ENCODE assay signal across 17 cellular contexts in genomic region chr7:13982940-13983677, GRCh38. TPM values are rescaled to one million over a fixed set of nuclear protein-coding genes. Genes with fewer than 3 reads are reported as not detected.
DNase-seq lines count a peak whose midpoint lies in the region; ATAC-seq, FAIRE-seq and TF ChIP-seq lines count a peak whose summit lies in the region.
"Had no signal": no experiment of that assay in that cellular context is flagged by ENCODE, and none has a peak within 500 bp of the region (broad histone marks: within the 10 kb centered on the region; RNA-seq: fewer than 3 reads in every experiment).

No MANE protein-coding gene starts in this region.

- in situ Hi-C loops in G401 (cut with HindIII; ENCODE audit: low sequenced_read_pairs) = no loop called here
- in situ Hi-C loops in brain microvascular endothelial cell (cut with HindIII; ENCODE audit: low pct_ligation_motif_present, low sequenced_read_pairs) = no loop called here

- H3F3A ChIP-seq in OCI-LY1 (ENCODE audit: insufficient read depth, low read length) = no peaks in the 10 kb centered on the region

- no peak overlapping the region for H4K91ac ChIP-seq in H1 (replicated peaks; ENCODE audit: insufficient read length, low read length)

- H4K5ac ChIP-seq in H1 (ENCODE audit: insufficient read length, low read depth, low read length) = peak overlapping the region; percentile 91

- peaks cover 2% of the 10 kb centered on the region; the same call in 1 of the 2 replicates for H3K79me1 ChIP-seq in H1 (ENCODE audit: low read depth, low read length)

- H3K4ac ChIP-seq in H1 (replicated peaks; ENCODE audit: insufficient read length, low read depth, low read length) = no peak overlapping the region

- no peak overlapping the region for H2BK20ac ChIP-seq in H1 (ENCODE audit: low read length)

- CTCF ChIA-PET in H1 (lab: Charles Lee; ENCODE audit: partially characterized antibody) = no interaction called here

- no peaks in the 10 kb centered on the region for H3K9me3 Mint-ChIP-seq in mesothelial cell of epicardium
- H3K9me3 Mint-ChIP-seq: activated naive CD4-positive, alpha-beta T cell treated with anti-CD3 and anti-CD28 coated beads, Interleukin-2, amount 50 U/mL, for 72 hours; activated T-cell treated with anti-CD3 and anti-CD28 coated beads, Interleukin-2, amount 50 U/mL, for 4 hours; IgD-negative memory B cell had no signal

- ATAC-seq in omental fat pad (ENCODE audit: low FRiP score) (no peak), HG03045 (IDR thresholded peaks at IDR 0.05; ENCODE audit: unreplicated experiment) (no peak)
- ATAC-seq: activated naive CD4-positive, alpha-beta T cell treated with anti-CD3 and anti-CD28 coated beads, Interleukin-2, amount 50 U/mL, for 72 hours; activated T-cell treated with anti-CD3 and anti-CD28 coated beads, Interleukin-2, amount 50 U/mL, for 4 hours had no signal

- H4K20me1 ChIP-seq in OCI-LY1 (ENCODE audit: insufficient read depth, low read length) (no peaks in the 10 kb centered on the region), H1 (replicated peaks in 1 of 2; ENCODE audit: control insufficient read depth in 1 of 2, insufficient read depth in 2 of 2, low read length in 2 of 2) (no peaks in the 10 kb centered on the region)

- H2BK15ac ChIP-seq in H1 (ENCODE audit: low read length) = no peak overlapping the region

- no peak overlapping the region for H2BK120ac ChIP-seq in H1 (replicated peaks; ENCODE audit: low read depth, low read length)

- H3K4me3 ChIP-seq in OCI-LY1 (ENCODE audit: low read depth, low read length, poor library complexity, severe bottlenecking) (no peak overlapping the region), H1 (ENCODE audit: extremely low read depth in 1 of 4, insufficient read depth in 2 of 4, low read depth in 3 of 4, low read length in 4 of 4) (no peak overlapping the region; a peak in 1 of 8 replicates), brain microvascular endothelial cell (ENCODE audit: low read depth, low read length) (no peak overlapping the region), lower leg skin (ENCODE audit: low read depth, poor library complexity, severe bottlenecking) (no peak overlapping the region)
- H3K4me3 ChIP-seq: Peyer's patch, right atrium auricular region, vagina had no signal

- H3K79me2 ChIP-seq in OCI-LY1 (ENCODE audit: insufficient read depth, low read length) = no peaks in the 10 kb centered on the region
- peaks cover 0 to 97% of the 10 kb centered on the region in 2 experiments; a peak in 3 of 4 replicates for H3K79me2 ChIP-seq in H1 (ENCODE audit: control insufficient read depth in 1 of 2, insufficient read depth in 2 of 2, low read length in 2 of 2)

- no peak overlapping the region for H3K56ac ChIP-seq in H1 (replicated peaks; ENCODE audit: insufficient read length, low read depth, low read length)

- TF ChIP-seq EP300 in H1 (IDR thresholded peaks at IDR 0.05; ENCODE audit: borderline replicate concordance in 1 of 2, low read depth in 2 of 2, low read length in 2 of 2) = no peak

- H2AK5ac ChIP-seq in H1 (ENCODE audit: low read depth, low read length) = no peak overlapping the region

- WGBS in H1 (ENCODE audit: extremely low coverage in 1 of 2, insufficient coverage in 1 of 2, insufficient read length in 1 of 2, insufficient replicate concordance in 2 of 2, low coverage in 1 of 2, low lambda C conversion rate in 2 of 2, missing lambda C conversion rate in 1 of 2), 2 experiments = 83% methylated on average over 4 of the region's 4 CpGs; no CpG with 5 or more reads in 1 of the 2 experiments
- WGBS in lower leg skin, 2 donors = 78 to 82% methylated on average over 4 of the region's 4 CpGs

- POLR2A ChIA-PET in H1 (lab: Charles Lee; ENCODE audit: partially characterized antibody) = interaction anchor here (0.7 to 5.0 kb wide), 2 partner anchors 7 to 13 kb away, joined by 3 to 48 read pairs; partner anchors contain the start of gene ETV1

- no peaks in the 10 kb centered on the region for H3K36me3 Mint-ChIP-seq in mesothelial cell of epicardium
- H3K36me3 Mint-ChIP-seq: activated naive CD4-positive, alpha-beta T cell treated with anti-CD3 and anti-CD28 coated beads, Interleukin-2, amount 50 U/mL, for 72 hours had no signal

- H3K9ac ChIP-seq in OCI-LY1 (ENCODE audit: low read length) = peak overlapping the region; percentile 40
- no peak overlapping the region for H3K9ac ChIP-seq in H1 (replicated peaks in 1 of 4; ENCODE audit: extremely low read depth in 1 of 4, low read depth in 3 of 4, low read length in 3 of 4)

- H4K8ac ChIP-seq in H1 (ENCODE audit: extremely low read depth, insufficient read depth, low read length) = no peak overlapping the region

- H2BK12ac ChIP-seq in H1 (ENCODE audit: low read depth, low read length) = no peak overlapping the region

- H3K4me1 ChIP-seq in OCI-LY1 (ENCODE audit: insufficient read depth, low read length, severe bottlenecking) (peaks cover 76% of the 10 kb centered on the region), H1 (replicated peaks in 1 of 4; ENCODE audit: control insufficient read depth in 3 of 4, insufficient read depth in 4 of 4, low read length in 3 of 4) (peaks cover 0 to 20% (median 4%) of the 10 kb centered on the region in 4 experiments; a peak in 3 of 7 replicates)

- H3K27ac ChIP-seq in OCI-LY1 (ENCODE audit: low read depth, low read length, poor library complexity, severe bottlenecking) (peak overlapping the region; percentile 59), H1 (ENCODE audit: low read depth, low read length) (no peak overlapping the region), brain microvascular endothelial cell (no peak overlapping the region)
- H3K27ac ChIP-seq: Peyer's patch, right atrium auricular region, vagina had no signal

- H3K9me2 ChIP-seq in OCI-LY1 (ENCODE audit: low read depth, low read length) = no peaks in the 10 kb centered on the region

- TF ChIP-seq RAD21 in H1 (IDR thresholded peaks at IDR 0.05 in 1 of 2, conservative IDR thresholded peaks at IDR 0.05 in 1 of 2; ENCODE audit: low read depth in 2 of 2, low read length in 2 of 2) = no peak

- no peaks in the 10 kb centered on the region for H3K23me2 ChIP-seq in H1 (ENCODE audit: low read depth, low read length)

- H3K9me3 ChIP-seq in OCI-LY1 (ENCODE audit: low read length) = no peaks in the 10 kb centered on the region
- H3K9me3 ChIP-seq in H1 (ENCODE audit: insufficient read depth in 2 of 2, low read depth in 1 of 2, low read length in 1 of 2) = no peaks in the 10 kb centered on the region
- H3K9me3 ChIP-seq: Peyer's patch, right atrium auricular region, vagina had no signal

- peak; percentile 54 for DNase-seq in G401 (ENCODE audit: low spot score)
- DNase-seq in H1 (ENCODE audit: low read depth in 1 of 2, low spot score in 2 of 2) = no peak
- DNase-seq in mesothelial cell of epicardium (ENCODE audit: low spot score in 2 of 2, unreplicated experiment in 2 of 2) = no peak
- DNase-seq in brain microvascular endothelial cell = no peak
- no peak for DNase-seq in lower leg skin (ENCODE audit: low spot score in 2 of 2)
- DNase-seq in omental fat pad (ENCODE audit: low spot score) = no peak
- DNase-seq: activated T-cell treated with anti-CD3 and anti-CD28 coated beads, Interleukin-2, amount 50 U/mL, for 4 hours; dorsolateral prefrontal cortex; NCI-H524 treated with DMSO at 0.1 percent for 48 hours; Peyer's patch; SW 1271 had no signal

- TF ChIP-seq POLR2A in H1 (IDR thresholded peaks at IDR 0.05; ENCODE audit: control extremely low read depth in 1 of 2, low read depth in 2 of 2, low read length in 2 of 2) (no peak), lower leg skin (IDR thresholded peaks at IDR 0.05) (no peak)

- H3K4me1 Mint-ChIP-seq in mesothelial cell of epicardium = peaks cover 45% of the 10 kb centered on the region
- H3K4me1 Mint-ChIP-seq: IgD-negative memory B cell had no signal

- FAIRE-seq in H1 (lab: Jason Lieb, UNC) = peak; percentile 62

- no peak overlapping the region for H3K18ac ChIP-seq in H1 (ENCODE audit: extremely low read depth, low read length)

- H2AFZ ChIP-seq in OCI-LY1 (ENCODE audit: low read length) = peak overlapping the region; percentile 35
- no peak overlapping the region for H2AFZ ChIP-seq in H1 (ENCODE audit: low read length)

- intact Hi-C loops in lower leg skin (cut with DNase I; ENCODE audit: low total_unique reads) = no loop called here

- H3K27me3 ChIP-seq in OCI-LY1 (ENCODE audit: insufficient read depth, low read length) (no peaks in the 10 kb centered on the region), H1 (replicated peaks in 1 of 4; ENCODE audit: control insufficient read depth in 3 of 4, extremely low read depth in 1 of 4, insufficient read depth in 3 of 4, low read length in 3 of 4) (no peaks in the 10 kb centered on the region), brain microvascular endothelial cell (replicated peaks) (no peaks in the 10 kb centered on the region)
- H3K27me3 ChIP-seq: Peyer's patch, right atrium auricular region, vagina had no signal

- H3K4me2 ChIP-seq in OCI-LY1 (ENCODE audit: low read length) = peak overlapping the region; percentile 49
- no peak overlapping the region; a peak in 1 of 4 replicates for H3K4me2 ChIP-seq in H1 (ENCODE audit: insufficient read depth in 1 of 2, low read depth in 2 of 2, low read length in 2 of 2)

- no peak overlapping the region for H3K14ac ChIP-seq in H1 (ENCODE audit: insufficient read length)

- peak overlapping the region; percentile 37 for H3K27ac Mint-ChIP-seq in mesothelial cell of epicardium
- H3K27ac Mint-ChIP-seq: activated naive CD4-positive, alpha-beta T cell treated with anti-CD3 and anti-CD28 coated beads, Interleukin-2, amount 50 U/mL, for 72 hours; IgD-negative memory B cell had no signal

- peaks cover 2% of the 10 kb centered on the region for H3K27me3 Mint-ChIP-seq in mesothelial cell of epicardium (ENCODE audit: low read depth)
- H3K27me3 Mint-ChIP-seq: IgD-negative memory B cell had no signal

- no peaks in the 10 kb centered on the region for H3K36me3 ChIP-seq in OCI-LY1 (ENCODE audit: insufficient read depth, low read length)
- peaks cover 0 to 7% (median 0%) of the 10 kb centered on the region in 4 experiments; a peak in 1 of 8 replicates for H3K36me3 ChIP-seq in H1 (ENCODE audit: control insufficient read depth in 2 of 4, insufficient read depth in 4 of 4, low read length in 3 of 4)
- H3K36me3 ChIP-seq in brain microvascular endothelial cell (replicated peaks) = no peaks in the 10 kb centered on the region
- H3K36me3 ChIP-seq: Peyer's patch, right atrium auricular region, vagina had no signal

- H3K23ac ChIP-seq in H1 (ENCODE audit: insufficient read length) = no peak overlapping the region

- H3K4me3 Mint-ChIP-seq in mesothelial cell of epicardium = no peak overlapping the region
- H3K4me3 Mint-ChIP-seq: activated T-cell treated with anti-CD3 and anti-CD28 coated beads, Interleukin-2, amount 50 U/mL, for 4 hours; IgD-negative memory B cell had no signal

- no peak for TF ChIP-seq CTCF in OCI-LY1 (IDR thresholded peaks at IDR 0.05; ENCODE audit: low read length)
- no peak for TF ChIP-seq CTCF in H1 (IDR thresholded peaks at IDR 0.05; ENCODE audit: control extremely low read depth in 1 of 3, insufficient read depth in 1 of 3, low read depth in 1 of 3, low read length in 3 of 3)
- no peak for TF ChIP-seq CTCF in mesothelial cell of epicardium (IDR thresholded peaks at IDR 0.05; ENCODE audit: unreplicated experiment)
- TF ChIP-seq CTCF in brain microvascular endothelial cell (IDR thresholded peaks at IDR 0.05; ENCODE audit: low read depth, low read length, missing control alignments) = no peak
- TF ChIP-seq CTCF in lower leg skin (IDR thresholded peaks at IDR 0.05) = no peak
- TF ChIP-seq CTCF in omental fat pad (IDR thresholded peaks at IDR 0.05) = no peak

- H2BK5ac ChIP-seq in H1 (ENCODE audit: low read depth, low read length) = no peak overlapping the region

RNA-seq across cellular contexts. Expression of gene ETV1, which starts 6.4 kb away (rescaled TPM):
- 4.2 and 7.2 TPM in 2 replicates for total RNA-seq in G401 (2014; rRNA removed; shearing (Covaris generic))
- 87.5 and 91.2 TPM in 2 replicates for total RNA-seq in H1 (2021; fragmentation: NEBNext Ultra II Directional; extraction: Animal tissue kit (Norgen Biotek cat#: 25700))
- 58.3 and 63.2 TPM in 2 replicates for polyA plus RNA-seq in H1 (2011; rRNA removed)
- 53.4 TPM for polyA plus RNA-seq in H1 (2011; cell fraction: cytosol; rRNA removed)
- polyA plus RNA-seq in H1 (2011; cell fraction: nucleus; rRNA removed) = 127 TPM
- 33.2 to 48.2 TPM (median 44.6 TPM) in 4 replicates for polyA plus RNA-seq in H1 (2012, experiment 1 of 2)
- polyA plus RNA-seq in H1 (2012, experiment 2 of 2) = 3.6 TPM
- 84.8 TPM for polyA plus RNA-seq in H1 (2013, experiment 1 of 2)
- 80.7 TPM for polyA plus RNA-seq in H1 (2013, experiment 2 of 2)
- polyA minus RNA-seq in H1 (2011; rRNA and poly(A)+ RNA removed) = 109 and 115 TPM in 2 replicates
- 51.9 TPM for polyA minus RNA-seq in H1 (2011; cell fraction: cytosol; rRNA and poly(A)+ RNA removed)
- polyA minus RNA-seq in H1 (2011; cell fraction: nucleus; rRNA and poly(A)+ RNA removed) = 97.7 TPM
- total RNA-seq in mesothelial cell of epicardium = 23.0 to 26.6 TPM (median 25.2 TPM) in 3 replicates
- total RNA-seq in lower leg skin = 1 to 10 TPM; 1.0 to 7.2 (median 3.6) TPM
- total RNA-seq in omental fat pad = 1 to 10 TPM; 1.3 to 8.8 (median 4.6) TPM
- total RNA-seq: activated naive CD4-positive, alpha-beta T cell treated with anti-CD3 and anti-CD28 coated beads, Interleukin-2, amount 50 U/mL, for 72 hours had no signal
- polyA plus RNA-seq: IgD-negative memory B cell had no signal
